In the genomic region with DNA sequence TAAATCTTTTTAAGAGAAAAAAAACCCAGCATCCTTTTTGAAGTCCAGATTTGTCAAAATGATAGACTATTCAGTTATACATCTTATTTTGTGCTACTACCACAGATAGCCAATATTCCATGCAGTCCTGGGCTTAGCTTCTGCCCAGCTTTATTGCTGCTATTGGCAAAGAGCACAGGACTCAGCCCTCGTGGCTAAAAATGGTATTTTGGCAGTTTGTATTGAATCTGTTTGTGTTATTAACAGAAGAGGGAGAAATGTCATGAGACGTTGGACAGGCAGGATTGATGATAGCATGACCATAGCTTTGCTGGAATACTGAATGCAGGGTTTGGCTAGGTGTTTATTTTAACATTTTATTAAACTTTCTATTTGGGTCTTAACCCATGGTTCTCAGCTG, we compare ENCODE assay signal across 17 cellular contexts.
"Had no signal": no experiment of that assay in that cellular context is flagged by ENCODE, and none has a peak within 500 bp of the region (broad histone marks: within the 10 kb centered on the region; RNA-seq: fewer than 3 reads in every experiment).

No MANE protein-coding gene starts in this region.

- H3K9me3 ChIP-seq: left lung, mucosa of descending colon, neutrophil, right atrium auricular region, testis had no signal

- H3K36me3 ChIP-seq: brain microvascular endothelial cell had no signal

- H3K4me2 ChIP-seq: hepatocyte, smooth muscle cell had no signal

- DNase-seq: activated CD4-positive, alpha-beta T cell treated with anti-CD3 and anti-CD28 coated beads, Interleukin-2, amount 10 ng/mL, durations not matched to agents 7 days and 5 days; activated CD8-positive, alpha-beta memory T cell treated with anti-CD3 and anti-CD28 coated beads, Interleukin-2, amount 50 U/mL, for 48 hours; activated gamma-delta T cell; activated T-cell treated with anti-CD3 and anti-CD28 coated beads, Interleukin-2, amount 50 U/mL, for 72 hours; amniotic stem cell; dermis blood vessel endothelial cell; left lung; mucosa of descending colon; naive thymus-derived CD8-positive, alpha-beta T cell; testis had no signal

- H2AFZ ChIP-seq: hepatocyte had no signal

- ATAC-seq: activated naive CD4-positive, alpha-beta T cell treated with anti-CD3 and anti-CD28 coated beads, Interleukin-2, amount 50 U/mL, for 72 hours; activated T-cell treated with anti-CD3 and anti-CD28 coated beads, Interleukin-2, amount 50 U/mL, for 72 hours; left lung; mucosa of descending colon; naive thymus-derived CD8-positive, alpha-beta T cell had no signal

- H3K27me3 ChIP-seq: brain microvascular endothelial cell, hepatocyte, left lung, neutrophil, right atrium auricular region, testis had no signal

- H3K4me1 ChIP-seq: left lung, right atrium auricular region, testis had no signal

- H3K27ac ChIP-seq: brain microvascular endothelial cell, epithelial cell of prostate, left lung, neutrophil, right atrium auricular region, testis had no signal

- H3K4me3 ChIP-seq: hepatocyte, left lung, mucosa of descending colon, right atrium auricular region, smooth muscle cell, testis had no signal
